Comparison of ENCODE assay signal across 8 cellular contexts in the genomic region with DNA sequence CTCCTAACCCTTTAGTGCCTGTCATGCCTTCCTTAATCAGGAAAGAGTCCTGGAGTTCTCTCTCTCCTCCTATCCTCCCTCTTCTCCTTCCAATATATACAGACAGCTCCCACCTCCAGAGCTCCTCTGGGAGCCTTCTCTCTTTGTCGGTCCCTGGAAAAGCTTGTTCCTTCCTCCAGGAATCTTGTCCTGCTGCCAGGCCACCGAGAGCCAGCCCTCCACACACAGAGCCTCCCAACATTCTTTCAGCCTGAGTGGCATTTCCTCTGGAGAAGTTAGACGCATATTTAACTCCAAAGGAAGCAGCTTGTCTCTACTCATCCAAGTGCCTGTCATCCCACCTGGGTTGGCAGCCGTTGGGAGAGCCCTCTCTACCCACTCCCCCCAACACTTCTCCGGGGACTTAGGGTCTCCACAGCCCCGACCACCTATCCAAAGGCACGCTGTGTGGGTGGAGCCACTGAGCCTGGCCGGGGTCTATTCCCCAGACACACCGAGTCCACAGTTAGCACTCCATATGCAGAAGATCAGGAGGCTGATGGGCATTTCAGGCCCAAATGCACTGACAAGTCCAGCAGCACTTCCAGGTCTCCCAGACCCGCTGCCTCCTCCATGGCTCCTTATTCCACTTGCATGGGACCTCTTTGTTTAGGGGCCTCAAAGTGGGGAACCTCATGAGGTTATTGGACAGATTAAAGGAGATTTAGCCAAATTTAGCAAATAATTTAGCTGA. TPM values are rescaled to one million over a fixed set of nuclear protein-coding genes. Genes with fewer than 3 reads are reported as not detected.
DNase-seq lines count a peak whose midpoint lies in the region; ATAC-seq and TF ChIP-seq lines count a peak whose summit lies in the region.

No MANE protein-coding gene starts in this region.

- H3K27ac Mint-ChIP-seq in brain = peak overlapping the region; percentile 32 to 94 (median 90)
- no peak overlapping the region for H3K27ac Mint-ChIP-seq in activated naive CD4-positive, alpha-beta T cell treated with anti-CD3 and anti-CD28 coated beads, Interleukin-2, amount 10 ng/mL, durations not matched to agents 7 days and 5 days

- H3K27me3 ChIP-seq in stomach smooth muscle (ENCODE audit: control insufficient read depth in 1 of 2, insufficient read depth in 2 of 2, low read length in 2 of 2) = no peaks in the 10 kb centered on the region

- H3K36me3 ChIP-seq in stomach smooth muscle (ENCODE audit: control insufficient read depth in 2 of 2, insufficient read depth in 2 of 2, low read length in 2 of 2) = peaks cover 0 to 2% of the 10 kb centered on the region in 2 donors

- TF ChIP-seq CTCF in brain (conservative IDR thresholded peaks at IDR 0.05) = no peak

- peaks cover 0 to 3% (median 1%) of the 10 kb centered on the region in 5 experiments for H3K9me3 Mint-ChIP-seq in brain
- no peaks in the 10 kb centered on the region for H3K9me3 Mint-ChIP-seq in activated naive CD4-positive, alpha-beta T cell treated with anti-CD3 and anti-CD28 coated beads, Interleukin-2, amount 10 ng/mL, durations not matched to agents 7 days and 5 days

- H3K36me3 Mint-ChIP-seq in brain = peaks cover 51% of the 10 kb centered on the region
- no peaks in the 10 kb centered on the region for H3K36me3 Mint-ChIP-seq in activated naive CD4-positive, alpha-beta T cell treated with anti-CD3 and anti-CD28 coated beads, Interleukin-2, amount 10 ng/mL, durations not matched to agents 7 days and 5 days

- DNase-seq in HPDE6-E6E7 (ENCODE audit: extremely low spot score) = peak; percentile 32
- peak; percentile 38 for DNase-seq in iPS-NIHi7 (ENCODE audit: extremely low spot score)
- DNase-seq in activated CD4-positive, alpha-beta T cell treated with anti-CD3 and anti-CD28 coated beads, Interleukin-2, amount 50 U/mL, for 48 hours = no peak
- no peak for DNase-seq in activated naive CD4-positive, alpha-beta T cell treated with anti-CD3 and anti-CD28 coated beads, Interleukin-2, amount 10 ng/mL, durations not matched to agents 7 days and 5 days
- no peak for DNase-seq in inferior parietal cortex (ENCODE audit: extremely low spot score)

- no peaks in the 10 kb centered on the region for H3K27me3 Mint-ChIP-seq in brain
- peaks cover 36% of the 10 kb centered on the region for H3K27me3 Mint-ChIP-seq in activated naive CD4-positive, alpha-beta T cell treated with anti-CD3 and anti-CD28 coated beads, Interleukin-2, amount 10 ng/mL, durations not matched to agents 7 days and 5 days

- H3K27ac ChIP-seq in stomach smooth muscle (ENCODE audit: low read length) = peak overlapping the region; percentile 76

- peak overlapping the region in 1 of 5 experiments; percentile 38 for H3K4me3 Mint-ChIP-seq in brain
- no peak overlapping the region for H3K4me3 Mint-ChIP-seq in activated naive CD4-positive, alpha-beta T cell treated with anti-CD3 and anti-CD28 coated beads, Interleukin-2, amount 10 ng/mL, durations not matched to agents 7 days and 5 days

- CTCF ChIA-PET in activated naive CD4-positive, alpha-beta T cell treated with anti-CD3 and anti-CD28 coated beads, Interleukin-2, amount 10 ng/mL, durations not matched to agents 7 days and 5 days (lab: Charles Lee) = interaction anchor here (0.8 to 1.8 kb wide), 4 partner anchors 10 to 312 kb away, joined by 3 to 13 read pairs (median 4); no protein-coding TSS in a partner anchor

- peaks cover 92% of the 10 kb centered on the region for H3K4me1 ChIP-seq in stomach smooth muscle (ENCODE audit: control insufficient read depth, insufficient read depth, low read length)

- no peak for ATAC-seq in HG03095 (IDR thresholded peaks at IDR 0.05; ENCODE audit: unreplicated experiment)

- H3K4me1 Mint-ChIP-seq in brain = peaks cover 85% of the 10 kb centered on the region
- peaks cover 12% of the 10 kb centered on the region for H3K4me1 Mint-ChIP-seq in activated naive CD4-positive, alpha-beta T cell treated with anti-CD3 and anti-CD28 coated beads, Interleukin-2, amount 10 ng/mL, durations not matched to agents 7 days and 5 days

- no peaks in the 10 kb centered on the region for H3K9me3 ChIP-seq in stomach smooth muscle (ENCODE audit: control insufficient read depth in 2 of 2, low read length in 2 of 2)

- H3K9ac ChIP-seq in stomach smooth muscle (ENCODE audit: low read length in 2 of 2) = peak overlapping the region in 1 of 2 donors; percentile 21

- H3K4me3 ChIP-seq in stomach smooth muscle (ENCODE audit: low read length in 2 of 2) = peak overlapping the region in 1 of 2 donors; percentile 55

RNA-seq across cellular contexts. Expression of a gene that starts 31.1 kb away (rescaled TPM):
- 236 TPM for polyA plus RNA-seq in brain (ENCODE audit: insufficient read depth, low read depth, low replicate concordance)

Comparison
In these comparisons a context has a peak if more than half of its experiments do, and no peak if none do; other contexts are left out.
1. DNase-seq: peak in HPDE6-E6E7 (single experiment) and iPS-NIHi7 (single experiment); none in activated CD4-positive, alpha-beta T cell treated with anti-CD3 and anti-CD28 coated beads, Interleukin-2, amount 50 U/mL, for 48 hours (0 of 2), activated naive CD4-positive, alpha-beta T cell treated with anti-CD3 and anti-CD28 coated beads, Interleukin-2, amount 10 ng/mL, durations not matched to agents 7 days and 5 days (single experiment) and inferior parietal cortex (single experiment).